Comparison of ENCODE assay signal across 26 cellular contexts in the genomic region with DNA sequence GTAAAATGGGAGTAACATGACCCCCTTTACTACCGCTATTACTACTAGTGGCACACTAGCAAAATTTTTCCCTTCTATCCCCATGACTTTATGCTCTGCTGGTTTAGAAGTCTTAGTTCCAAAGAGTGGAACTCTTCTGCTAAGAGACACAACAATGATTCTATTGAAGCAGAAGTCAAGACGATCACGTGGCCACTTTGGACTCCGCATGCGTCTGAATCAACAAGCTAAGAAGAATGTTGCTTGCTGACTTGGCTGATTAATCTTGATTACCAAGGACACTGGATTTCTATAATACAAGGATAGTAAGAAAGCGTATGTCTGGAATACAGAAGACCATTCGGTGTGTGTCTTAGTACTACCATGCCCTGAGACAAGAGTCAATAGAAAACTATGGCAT.
"Had no signal": no experiment of that assay in that cellular context is flagged by ENCODE, and none has a peak within 500 bp of the region (broad histone marks: within the 10 kb centered on the region; RNA-seq: fewer than 3 reads in every experiment).

No MANE protein-coding gene starts in this region.

- DNase-seq: hippocampal formation; kidney; left colon; left lung; lower lobe of right lung; mammary epithelial cell; mesendoderm; naive thymus-derived CD8-positive, alpha-beta T cell; pancreas; psoas muscle; stimulated activated CD4-positive, alpha-beta T cell treated with anti-CD3 and anti-CD28 coated beads, Interleukin-12 subunit alpha, Interleukin-12 subunit beta, amount 100 ng/mL, for 4 hours; stimulated activated CD4-positive, alpha-beta T cell treated with anti-CD3 and anti-CD28 coated beads, Interleukin-15, amount 100 ng/mL, for 24 hours; stimulated activated CD4-positive, alpha-beta T cell treated with anti-CD3 and anti-CD28 coated beads, Interleukin-2, amount 100 ng/mL, for 24 hours; stimulated activated CD4-positive, alpha-beta T cell treated with anti-CD3 and anti-CD28 coated beads, Interleukin-4, amount 100 ng/mL, for 1 hour; stimulated activated naive B cell treated with anti-CD40 and anti-IgM and Interleukin-4, amounts not matched to agents 10 μg/mL and 1 μg/mL and 100 μg/mL, for 72 hours; stimulated activated naive CD8-positive, alpha-beta T cell treated with anti-CD3 and anti-CD28 coated beads, Interleukin-15, Interleukin-2, amounts not matched to agents 100 U/mL and 50 U/mL, for 24 hours; stomach; testis; tibial artery; trophoblast cell; upper lobe of right lung had no signal

- ATAC-seq: left colon; left lung; lower lobe of right lung; naive thymus-derived CD8-positive, alpha-beta T cell; pancreas; psoas muscle; sciatic nerve; stimulated activated naive B cell treated with anti-CD40 and anti-IgM and Interleukin-4, amounts not matched to agents 10 μg/mL and 1 μg/mL and 100 μg/mL, for 72 hours; stimulated activated naive CD8-positive, alpha-beta T cell treated with anti-CD3 and anti-CD28 coated beads, Interleukin-15, Interleukin-2, amounts not matched to agents 100 U/mL and 50 U/mL, for 24 hours; upper lobe of right lung had no signal

- H3K9me3 ChIP-seq: left lung, lower lobe of right lung, pancreas, psoas muscle, right atrium auricular region, stomach, testis, tibial artery, upper lobe of right lung had no signal

- H3K27ac ChIP-seq: left lung, lower lobe of right lung, pancreas, psoas muscle, right atrium auricular region, skin epidermis, stomach, testis, tibial artery, upper lobe of right lung had no signal

- H3K4me1 ChIP-seq: left lung, lower lobe of right lung, pancreas, psoas muscle, right atrium auricular region, testis, upper lobe of right lung had no signal

- H3K27me3 ChIP-seq: left lung, pancreas, right atrium auricular region, stomach, testis, tibial artery, upper lobe of right lung had no signal

- FAIRE-seq: islet of Langerhans, kidney, pancreas, urothelium cell line had no signal

- H3K4me3 ChIP-seq: left lung, lower lobe of right lung, pancreas, psoas muscle, right atrium auricular region, skin epidermis, stomach, testis, tibial artery, upper lobe of right lung had no signal

- H3K36me3 ChIP-seq: left lung, lower lobe of right lung, pancreas, right atrium auricular region, stomach, tibial artery, upper lobe of right lung had no signal
